ENCODE assay signal across 8 cellular contexts in the genomic region with DNA sequence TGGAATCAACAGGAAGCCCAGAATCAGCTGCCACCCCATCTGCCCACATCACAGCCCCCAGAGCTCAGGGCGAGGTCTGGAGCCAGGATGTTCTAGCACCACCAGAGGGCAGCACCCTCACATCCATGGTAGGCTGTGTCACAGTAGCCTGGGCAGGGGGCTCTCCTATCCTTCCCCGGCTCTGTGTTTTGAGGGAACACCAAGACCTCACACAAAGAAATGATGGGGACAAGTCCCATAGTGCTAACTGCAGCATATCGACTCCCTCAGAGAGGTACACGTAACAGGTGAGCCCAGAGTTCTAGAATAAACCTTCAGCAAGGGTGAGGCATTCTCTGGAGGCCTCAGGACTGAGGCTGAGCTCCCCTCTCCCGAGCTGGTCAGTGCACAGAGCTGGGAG. TPM values are rescaled to one million over a fixed set of nuclear protein-coding genes. Genes with fewer than 3 reads are reported as not detected.
DNase-seq lines count a peak whose midpoint lies in the region; ATAC-seq, FAIRE-seq and TF ChIP-seq lines count a peak whose summit lies in the region.

No MANE protein-coding gene starts in this region.

- peak; percentile 20 for ATAC-seq in CD8-positive, alpha-beta T cell
- ATAC-seq in pancreas (peak in 3 of 4 donors; percentile 28 to 48 (median 33)), GM19328 (IDR thresholded peaks at IDR 0.05; ENCODE audit: unreplicated experiment) (no peak)

- in situ Hi-C loops in transverse colon (cut with MboI; ENCODE audit: low pct_ligation_motif_present in 1 of 4, low pct_unique_long_range_greater_than_20kb in 1 of 4, low sequenced_read_pairs in 3 of 4), result loop anchor here in 1 of 4 donors (10.0 kb wide), 1 partner anchor 247 kb away; the partner anchor contains the start of gene PROK1

- intact Hi-C loops in CD8-positive, alpha-beta T cell (cut with DNase I, micrococcal nuclease), result loop anchor here (1.0 to 5.0 kb wide), 9 partner anchors 17 to 574 kb away; no protein-coding TSS in a partner anchor
- intact Hi-C loops in pancreas (cut with DNase I) (loop anchor here (2.0 to 10.0 kb wide), 4 partner anchors 103 to 287 kb away; partner anchors contain the start of gene PROK1 (in 1 of the 3)), transverse colon (cut with DNase I; ENCODE audit: low total_unique reads) (no loop called here)

- no peaks in the 10 kb centered on the region for H3K9me3 Mint-ChIP-seq in CD8-positive, alpha-beta T cell
- no peaks in the 10 kb centered on the region for H3K9me3 Mint-ChIP-seq in HFFc6

- peak overlapping the region; percentile 42 for H3K4me3 Mint-ChIP-seq in CD8-positive, alpha-beta T cell
- H3K4me3 Mint-ChIP-seq in HFFc6, result no peak overlapping the region

- H3K27ac ChIP-seq in CD8-positive, alpha-beta T cell (ENCODE audit: low read depth, low read length), result no peak overlapping the region
- peak overlapping the region in 2 of 4 donors; percentile 94 to 96 for H3K27ac ChIP-seq in pancreas
- H3K27ac ChIP-seq in transverse colon, result no peak overlapping the region

- no peaks in the 10 kb centered on the region for H3K27me3 Mint-ChIP-seq in CD8-positive, alpha-beta T cell (ENCODE audit: low read depth)
- peaks cover 3% of the 10 kb centered on the region for H3K27me3 Mint-ChIP-seq in HFFc6 (ENCODE audit: insufficient read depth)

- TF ChIP-seq CTCF in CD8-positive, alpha-beta T cell (IDR thresholded peaks at IDR 0.05), result peak; percentile 81
- peak; percentile 97 for TF ChIP-seq CTCF in HFFc6 (IDR thresholded peaks at IDR 0.05)
- TF ChIP-seq CTCF in fibroblast of villous mesenchyme (IDR thresholded peaks at IDR 0.05; ENCODE audit: insufficient read depth, low read depth, low read length), result peak; percentile 89
- TF ChIP-seq CTCF in pancreas (IDR thresholded peaks at IDR 0.05), result peak; percentile 80 to 85 (median 80)
- peak; percentile 84 to 89 (median 87) for TF ChIP-seq CTCF in transverse colon (IDR thresholded peaks at IDR 0.05)

- no peaks in the 10 kb centered on the region for H3K27me3 ChIP-seq in CD8-positive, alpha-beta T cell (ENCODE audit: insufficient read depth, low read length)
- H3K27me3 ChIP-seq in pancreas (no peaks in the 10 kb centered on the region), transverse colon (peaks cover 7% of the 10 kb centered on the region)

- DNase-seq in CD8-positive, alpha-beta T cell, result peak; percentile 59 to 88 (median 83)
- no peak for DNase-seq in HFFc6
- peak; percentile 58 for DNase-seq in RKO (ENCODE audit: low spot score)
- peak; percentile 57 to 68 for DNase-seq in activated T-helper 1 cell treated with anti-CD3 and anti-CD28 coated beads, Interleukin-2, amount 50 U/mL, for 16 hours (ENCODE audit: low read depth in 1 of 2, low spot score in 1 of 2)
- DNase-seq in fibroblast of villous mesenchyme (ENCODE audit: low read depth), result peak; percentile 43
- DNase-seq in pancreas, result peak; percentile 49 to 85 (median 74)
- peak; percentile 74 for DNase-seq in transverse colon

- H3K9me3 ChIP-seq in CD8-positive, alpha-beta T cell (ENCODE audit: low read length), result no peaks in the 10 kb centered on the region
- no peaks in the 10 kb centered on the region for H3K9me3 ChIP-seq in pancreas
- no peaks in the 10 kb centered on the region for H3K9me3 ChIP-seq in transverse colon

- H3K36me3 Mint-ChIP-seq in CD8-positive, alpha-beta T cell, result no peaks in the 10 kb centered on the region
- no peaks in the 10 kb centered on the region for H3K36me3 Mint-ChIP-seq in HFFc6 (ENCODE audit: low read depth)

- H3K36me3 ChIP-seq in CD8-positive, alpha-beta T cell (ENCODE audit: insufficient read depth, low read length), result no peaks in the 10 kb centered on the region
- no peaks in the 10 kb centered on the region for H3K36me3 ChIP-seq in pancreas
- H3K36me3 ChIP-seq in transverse colon, result no peaks in the 10 kb centered on the region

- peak overlapping the region; percentile 95 for H3K27ac Mint-ChIP-seq in CD8-positive, alpha-beta T cell
- H3K27ac Mint-ChIP-seq in HFFc6, result no peak overlapping the region

- CTCF ChIA-PET in CD8-positive, alpha-beta T cell (lab: Charles Lee), result interaction anchor here (0.5 to 18.5 kb wide), 36 partner anchors 8 to 1268 kb away, joined by 3 to 783 read pairs (median 4); partner anchors contain the start of gene RBM15

- H3K4me3 ChIP-seq in CD8-positive, alpha-beta T cell (ENCODE audit: low read depth, low read length), result no peak overlapping the region
- H3K4me3 ChIP-seq in fibroblast of villous mesenchyme (ENCODE audit: low read depth, low read length), result no peak overlapping the region
- no peak overlapping the region for H3K4me3 ChIP-seq in pancreas
- H3K4me3 ChIP-seq in transverse colon, result no peak overlapping the region

- peaks cover 51% of the 10 kb centered on the region for H3K4me1 Mint-ChIP-seq in CD8-positive, alpha-beta T cell (ENCODE audit: low read depth)
- H3K4me1 Mint-ChIP-seq in HFFc6 (ENCODE audit: low read depth), result peaks cover 33% of the 10 kb centered on the region

- no peak for TF ChIP-seq EP300 in transverse colon (IDR thresholded peaks at IDR 0.05; ENCODE audit: low read depth)

- POLR2A ChIA-PET in CD8-positive, alpha-beta T cell (lab: Charles Lee), result interaction anchor here (0.6 to 6.3 kb wide), 5 partner anchors 105 to 1119 kb away, joined by 3 to 73 read pairs (median 5); partner anchors contain the start of gene RBM15

- no peak for FAIRE-seq in pancreas (lab: Jason Lieb, UNC)

- TF ChIP-seq POLR2A in transverse colon (IDR thresholded peaks at IDR 0.05), result no peak

- H3K4me1 ChIP-seq in CD8-positive, alpha-beta T cell (ENCODE audit: insufficient read depth, low read length), result peaks cover 55% of the 10 kb centered on the region
- H3K4me1 ChIP-seq in pancreas, result peaks cover 19 to 24% (median 24%) of the 10 kb centered on the region in 3 donors
- peaks cover 5 to 36% (median 14%) of the 10 kb centered on the region in 4 donors for H3K4me1 ChIP-seq in transverse colon

- 18 to 23% methylated on average over 5 of the region's 5 CpGs for WGBS in pancreas, 2 donors
- WGBS in transverse colon (ENCODE audit: low coverage in 1 of 2), 2 donors, result 26% methylated on average over 5 of the region's 5 CpGs; no CpG with 5 or more reads in 1 of the 2 donors

RNA-seq across cellular contexts. Expression of gene KCNC4, which starts 2.3 kb away (rescaled TPM):
- total RNA-seq in CD8-positive, alpha-beta T cell, result 10 to 100 TPM; 11.4 to 13.1 TPM
- total RNA-seq in HFFc6 (2021; fragmentation: NEBNext Ultra II Directional; extraction: Animal tissue kit (Norgen Biotek cat#: 25700)), result 10 to 100 TPM in 4 of 6 experiments, 1 to 10 TPM in 2; 8.8 to 22.6 (median 11.2) TPM
- 0.64 and 1.7 TPM in 2 replicates for total RNA-seq in fibroblast of villous mesenchyme
- 10 to 100 TPM in 3 of 6 donors, 1 to 10 TPM in 3; 7.8 to 18.6 (median 10.5) TPM for total RNA-seq in pancreas
- polyA plus RNA-seq in pancreas, result 1 to 10 TPM; 5.4 to 5.8 TPM
- total RNA-seq in transverse colon, result 10 to 100 TPM in 1 of 4 donors, 1 to 10 TPM in 3; 1.8 to 25.8 (median 4.9) TPM

RNA-seq across cellular contexts. Expression of gene SLC6A17, which starts 57.5 kb away (rescaled TPM):
- not detected for total RNA-seq in CD8-positive, alpha-beta T cell
- total RNA-seq in HFFc6 (2021; fragmentation: NEBNext Ultra II Directional; extraction: Animal tissue kit (Norgen Biotek cat#: 25700)), result 1 to 10 TPM; 1.7 to 5.3 (median 2.0) TPM
- under 0.01 TPM in 2 replicates for total RNA-seq in fibroblast of villous mesenchyme
- 1 to 10 TPM in 2 of 6 donors, under 1 TPM in 4; 0.31 to 2.4 (median 0.67) TPM for total RNA-seq in pancreas
- polyA plus RNA-seq in pancreas, result 1 to 10 TPM; 2.1 to 7.1 TPM
- under 1 TPM in 3 of 4 donors, not detected in 1; under 0.01 to 0.37 (median 0.14) TPM for total RNA-seq in transverse colon
